Comparison of ENCODE assay signal across 8 cellular contexts in the genomic region with DNA sequence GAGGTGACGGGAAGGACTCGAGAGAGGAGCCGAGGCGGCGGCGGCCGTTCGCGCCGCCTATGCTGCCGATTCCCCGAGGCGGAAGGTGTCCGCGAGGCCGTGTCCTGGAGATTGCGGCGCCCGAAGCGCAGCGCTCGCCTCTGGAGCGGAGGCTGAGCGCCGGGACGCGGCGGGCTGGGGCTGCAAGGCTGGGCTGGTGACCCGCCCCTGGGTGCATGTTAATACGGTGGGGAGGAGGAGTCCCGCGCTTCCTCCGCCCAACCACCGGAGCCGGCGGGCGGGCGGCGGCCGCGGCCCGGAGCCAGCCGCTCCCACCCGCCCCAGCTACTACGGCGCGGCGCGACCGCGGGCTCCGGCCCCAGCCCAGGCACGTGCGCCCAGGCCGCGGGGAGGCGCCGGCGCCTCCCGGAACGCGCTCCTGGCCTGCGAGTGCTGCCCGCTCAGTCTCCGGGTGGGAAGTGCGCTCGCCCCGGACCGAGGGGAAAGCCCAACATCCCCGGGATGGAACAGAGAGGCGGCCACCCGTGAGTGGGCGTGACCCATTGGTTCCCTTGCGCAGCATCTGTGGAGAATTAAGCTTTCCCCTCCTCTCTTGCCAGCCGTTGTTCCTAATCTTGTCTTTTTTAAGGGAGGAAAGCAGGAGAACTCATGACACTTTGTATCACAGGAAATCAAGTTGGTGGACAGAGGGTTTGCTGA.
DNase-seq lines count a peak whose midpoint lies in the region; ATAC-seq lines count a peak whose summit lies in the region.

A gene (minus strand): TSS at position 195 of the 699 bp plus-strand sequence.

- DNase-seq in T-helper 1 cell (no peak), astrocyte of the hippocampus (ENCODE audit: low read depth, low spot score) (peak; percentile 91), islet precursor cell (peak; percentile 91), substantia nigra (lab: John Stamatoyannopoulos, UW) (peak in 25 of 49 donors; percentile 2 to 79 (median 35))
- no peak for DNase-seq in activated naive CD4-positive, alpha-beta T cell treated with Interleukin-2 at 50 U/mL for 16 hours

- peak within 1 kb of the TSS; percentile 36 for H3K27ac Mint-ChIP-seq in T-helper 1 cell treated with Interleukin-12 subunit alpha and Interleukin-12 subunit beta and Interleukin-4 antibody, amounts not matched to agents 30 μg/mL and 1 μg/mL, for 36 hours

- H3K27ac ChIP-seq in substantia nigra (ENCODE audit: low read depth, low read length, poor library complexity, severe bottlenecking) = no peak within 1 kb of the TSS

- H3K9me3 Mint-ChIP-seq in T-helper 1 cell treated with Interleukin-12 subunit alpha and Interleukin-12 subunit beta and Interleukin-4 antibody, amounts not matched to agents 30 μg/mL and 1 μg/mL, for 36 hours = no peaks in the 10 kb centered on the region

- H3K4me3 Mint-ChIP-seq in T-helper 1 cell treated with Interleukin-12 subunit alpha and Interleukin-12 subunit beta and Interleukin-4 antibody, amounts not matched to agents 30 μg/mL and 1 μg/mL, for 36 hours = no peak within 1 kb of the TSS

- peaks cover 1% of the 10 kb centered on the region for H3K4me1 Mint-ChIP-seq in T-helper 1 cell treated with Interleukin-12 subunit alpha and Interleukin-12 subunit beta and Interleukin-4 antibody, amounts not matched to agents 30 μg/mL and 1 μg/mL, for 36 hours (ENCODE audit: low read depth)

- peaks cover 25% of the 10 kb centered on the region for H3K27me3 Mint-ChIP-seq in T-helper 1 cell treated with Interleukin-12 subunit alpha and Interleukin-12 subunit beta and Interleukin-4 antibody, amounts not matched to agents 30 μg/mL and 1 μg/mL, for 36 hours (ENCODE audit: low read depth)

- ATAC-seq in HG03108 (IDR thresholded peaks at IDR 0.05; ENCODE audit: unreplicated experiment) = peak; percentile 48
- ATAC-seq in GM21529 (IDR thresholded peaks at IDR 0.05; ENCODE audit: unreplicated experiment) = no peak

- no peaks in the 10 kb centered on the region for H3K36me3 Mint-ChIP-seq in T-helper 1 cell treated with Interleukin-12 subunit alpha and Interleukin-12 subunit beta and Interleukin-4 antibody, amounts not matched to agents 30 μg/mL and 1 μg/mL, for 36 hours (ENCODE audit: low read depth)

Comparison
In these comparisons a context has a peak if more than half of its experiments do, and no peak if none do; other contexts are left out.
1. DNase-seq: peak in astrocyte of the hippocampus (single experiment), islet precursor cell (single experiment) and substantia nigra (25 of 49); none in T-helper 1 cell (0 of 5) and activated naive CD4-positive, alpha-beta T cell treated with Interleukin-2 at 50 U/mL for 16 hours (single experiment).